In genomic region chr3:16300282-16300681, GRCh38 we compare ENCODE assay signal across 10 cellular contexts. TPM values are rescaled to one million over a fixed set of nuclear protein-coding genes. Genes with fewer than 3 reads are reported as not detected.
A peak's percentile ranks its signal among the peaks of the same experiment; 100 is the strongest.
DNase-seq lines count a peak whose midpoint lies in the region; ATAC-seq and TF ChIP-seq lines count a peak whose summit lies in the region.
"Had no signal": no experiment of that assay in that cellular context is flagged by ENCODE, and none has a peak within 500 bp of the region (broad histone marks: within the 10 kb centered on the region; RNA-seq: fewer than 3 reads in every experiment).

No MANE protein-coding gene starts in this region.

- H3K36me3 Mint-ChIP-seq in T-cell, result peaks cover 76% of the 10 kb centered on the region

- H4K20me1 ChIP-seq in PC-9 (ENCODE audit: insufficient read depth), result no peaks in the 10 kb centered on the region

- H3K9me3 ChIP-seq in PC-9 (ENCODE audit: insufficient read depth, low read depth), result no peaks in the 10 kb centered on the region

- no peak overlapping the region for H2AFZ ChIP-seq in PC-9

- H3K4me3 ChIP-seq in PC-9, result no peak overlapping the region

- intact Hi-C loops in PC-9 (cut with micrococcal nuclease; ENCODE audit: unreplicated experiment), result no loop called here

- BruUV-seq in PC-9 (replicated peaks; lab: Mats Ljungman, UMichigan), result no TSS peak

- no peaks in the 10 kb centered on the region for H3K79me2 ChIP-seq in PC-9 (ENCODE audit: low read depth)

- CTCF ChIA-PET in T-cell (lab: Charles Lee), result interaction anchor here in 1 of 2 donors (0.8 to 5.0 kb wide), 7 partner anchors 9 to 35 kb away, joined by 3 to 49 read pairs (median 9); partner anchors contain the start of gene OXNAD1
- CTCF ChIA-PET in PC-9 (lab: Charles Lee), result no interaction called here

- POLR2A ChIA-PET in T-cell (lab: Charles Lee) (interaction anchor here (0.6 to 4.5 kb wide), 8 partner anchors 9 to 36 kb away, joined by 4 to 21 read pairs (median 6); no protein-coding TSS in a partner anchor), PC-9 (lab: Charles Lee; ENCODE audit: unreplicated experiment) (no interaction called here)

- peak overlapping the region; percentile 98 to 99 for H3K27ac Mint-ChIP-seq in T-cell

- H3K36me3 ChIP-seq in PC-9 (ENCODE audit: low read depth), result peaks cover 15% of the 10 kb centered on the region

- H3K9me2 ChIP-seq in PC-9 (ENCODE audit: insufficient read depth), result no peaks in the 10 kb centered on the region; the same call in 1 of the 2 replicates

- H3K4me1 Mint-ChIP-seq in T-cell, result peaks cover 96 to 98% (median 97%) of the 10 kb centered on the region in 3 donors

- H3K27me3 ChIP-seq in PC-9 (ENCODE audit: insufficient read depth, low read depth), result no peaks in the 10 kb centered on the region

- no peaks in the 10 kb centered on the region for H3K27me3 Mint-ChIP-seq in T-cell

- TF ChIP-seq CTCF in PC-9 (conservative IDR thresholded peaks at IDR 0.05), result no peak

- peak overlapping the region; percentile 85 to 88 (median 88) for H3K4me3 Mint-ChIP-seq in T-cell

- no peaks in the 10 kb centered on the region for H3F3A ChIP-seq in PC-9 (ENCODE audit: insufficient read depth, low read depth)

- H3K4me1 ChIP-seq in PC-9 (replicated peaks; ENCODE audit: insufficient read depth), result no peaks in the 10 kb centered on the region

- H3K27ac ChIP-seq in PC-9, result no peak overlapping the region

- DNase-seq in Daoy (ENCODE audit: low read depth), result peak; percentile 43
- DNase-seq in T-cell, result no peak
- peak; percentile 38 for DNase-seq in myocyte (ENCODE audit: low read depth)
- no peak for DNase-seq in occipital lobe (lab: John Stamatoyannopoulos, UW)
- no peak for DNase-seq in NCI-H2196 (lab: John Stamatoyannopoulos, UW; ENCODE audit: unreplicated experiment)
- DNase-seq in activated gamma-delta T cell (lab: John Stamatoyannopoulos, UW), result no peak
- no peak for DNase-seq in PC-9
- DNase-seq: midbrain had no signal

- H3K4me2 ChIP-seq in PC-9, result no peak overlapping the region

- peak; percentile 54 for ATAC-seq in GM21723 (IDR thresholded peaks at IDR 0.05; ENCODE audit: unreplicated experiment)
- ATAC-seq in T-cell (replicated peaks in 1 of 4), result peak in 3 of 4 experiments; percentile 5 to 11 (median 10)
- ATAC-seq: Panc1 had no signal

- H3K9me3 Mint-ChIP-seq in T-cell, result no peaks in the 10 kb centered on the region

RNA-seq across cellular contexts. Expression of gene OXNAD1, which starts 35.3 kb away (rescaled TPM):
- total RNA-seq in Daoy (2014; rRNA removed; shearing (Covaris generic)), result 15.1 and 21.4 TPM in 2 replicates
- total RNA-seq in T-cell (100 to 1,000 TPM in 3 of 5 donors, 10 to 100 TPM in 2; 78.5 to 218 (median 101) TPM), myocyte (9.3 and 12.9 TPM in 2 replicates), occipital lobe (16.4 TPM), PC-9 (2021) (15.7 and 18.5 TPM in 2 replicates)
- polyA plus RNA-seq in myocyte (2012), result 4.3 TPM

RNA-seq across cellular contexts. Expression of gene DPH3, which starts 35.5 kb away (rescaled TPM):
- 12.5 and 15.1 TPM in 2 replicates for total RNA-seq in Daoy (2014; rRNA removed; shearing (Covaris generic))
- total RNA-seq in T-cell (10 to 100 TPM; 13.1 to 19.0 (median 14.4) TPM), myocyte (27.3 and 29.9 TPM in 2 replicates), occipital lobe (18.7 TPM), PC-9 (2021) (12.1 and 16.2 TPM in 2 replicates)
- polyA plus RNA-seq in myocyte (2012), result 13.6 TPM

Comparison
In these comparisons a context has a peak if more than half of its experiments do, and no peak if none do; other contexts are left out.
1. DNase-seq: peak in Daoy (single experiment) and myocyte (single experiment); none in T-cell (0 of 34), occipital lobe (single experiment), NCI-H2196 (single experiment), activated gamma-delta T cell (single experiment) and PC-9 (0 of 2).